ENCODE assay signal across 9 cellular contexts in genomic region chr1:203593723-203594122, GRCh38. TPM values are rescaled to one million over a fixed set of nuclear protein-coding genes. Genes with fewer than 3 reads are reported as not detected.
DNase-seq lines count a peak whose midpoint lies in the region; ATAC-seq, FAIRE-seq and TF ChIP-seq lines count a peak whose summit lies in the region.
"Had no signal": no experiment of that assay in that cellular context is flagged by ENCODE, and none has a peak within 500 bp of the region (broad histone marks: within the 10 kb centered on the region; RNA-seq: fewer than 3 reads in every experiment).

No MANE protein-coding gene starts in this region.

- H3K9me3 Mint-ChIP-seq in effector memory CD8-positive, alpha-beta T cell: no peaks in the 10 kb centered on the region

- no peaks in the 10 kb centered on the region for H3K27me3 ChIP-seq in A673 (replicated peaks; ENCODE audit: insufficient read depth, low read depth, low read length, poor library complexity)

- in situ Hi-C loops in KBM-7 (cut with MboI; ENCODE audit: low pct_unique_long_range_greater_than_20kb, low sequenced_read_pairs): no loop called here

- H3K36me3 ChIP-seq in A673 (ENCODE audit: insufficient read depth, low read length, poor library complexity, severe bottlenecking): no peaks in the 10 kb centered on the region

- no peak overlapping the region for H3K4me3 ChIP-seq in A673 (ENCODE audit: low read depth, low read length, poor library complexity, severe bottlenecking)

- H3K36me3 Mint-ChIP-seq in effector memory CD8-positive, alpha-beta T cell (ENCODE audit: insufficient read depth): peaks cover 6% of the 10 kb centered on the region

- no peak for FAIRE-seq in H54 (lab: Jason Lieb, UNC)
- FAIRE-seq: G401.6 had no signal

- no peaks in the 10 kb centered on the region for H3K9me3 ChIP-seq in A673 (ENCODE audit: low read depth, low read length, poor library complexity, severe bottlenecking)

- peaks cover 33% of the 10 kb centered on the region for H3K4me1 ChIP-seq in A673 (ENCODE audit: insufficient read depth, low read length, poor library complexity, severe bottlenecking)

- TF ChIP-seq POLR2A in H54 (IDR thresholded peaks at IDR 0.05; ENCODE audit: low read depth, low read length): no peak

- CTCF ChIA-PET in A673 (lab: Charles Lee): interaction anchor here (0.6 kb wide), 1 partner anchor 108 kb away, joined by 5 read pairs; no protein-coding TSS in a partner anchor

- intact Hi-C loops in A673 (cut with micrococcal nuclease; ENCODE audit: unreplicated experiment): no loop called here

- TF ChIP-seq CTCF in A673 (conservative IDR thresholded peaks at IDR 0.05; ENCODE audit: low read depth, low read length): peak; percentile 33; the same call in 1 of the 2 replicates

- H3K27ac ChIP-seq in A673 (ENCODE audit: low read depth, low read length, poor library complexity, severe bottlenecking): no peak overlapping the region

- H3K27ac Mint-ChIP-seq in effector memory CD8-positive, alpha-beta T cell: peak overlapping the region; percentile 63 to 80

- DNase-seq in A673 (ENCODE audit: low spot score): no peak
- DNase-seq in KBM-7: peak; percentile 50
- DNase-seq in activated CD4-positive, alpha-beta T cell treated with anti-CD3 and anti-CD28 coated beads for 1 hour: peak; percentile 52
- peak; percentile 60 to 66 (median 61) for DNase-seq in effector memory CD8-positive, alpha-beta T cell
- DNase-seq in stimulated activated CD4-positive, alpha-beta T cell treated with anti-CD3 and anti-CD28 coated beads, Interleukin-15, amount 100 ng/mL, for 1 hour (ENCODE audit: low read depth in 1 of 2, low spot score in 1 of 2): peak; percentile 26 to 39
- DNase-seq in H54 (ENCODE audit: insufficient read length, low spot score): no peak

- POLR2A ChIA-PET in A673 (lab: Charles Lee; ENCODE audit: low non-redundant PET): no interaction called here

- H3K4me1 Mint-ChIP-seq in effector memory CD8-positive, alpha-beta T cell (ENCODE audit: low read depth in 2 of 2): peaks cover 6 to 11% of the 10 kb centered on the region in 2 donors

- no TSS peak for BruUV-seq in A673 (replicated peaks; lab: Mats Ljungman, UMichigan)

- H3K27me3 Mint-ChIP-seq in effector memory CD8-positive, alpha-beta T cell: peaks cover 7 to 12% of the 10 kb centered on the region in 2 donors

- ATAC-seq in effector memory CD8-positive, alpha-beta T cell (replicated peaks): peak; percentile 86
- ATAC-seq in GM18907 (IDR thresholded peaks at IDR 0.05; ENCODE audit: unreplicated experiment): no peak
- ATAC-seq in HG02852 (IDR thresholded peaks at IDR 0.05; ENCODE audit: unreplicated experiment): no peak

- H3K4me3 Mint-ChIP-seq in effector memory CD8-positive, alpha-beta T cell: no peak overlapping the region

RNA-seq across cellular contexts. Expression of gene ATP2B4, which starts 32.9 kb away (rescaled TPM):
- total RNA-seq in A673 (2021): 16.1 and 19.5 TPM in 2 replicates

Comparison
In these comparisons a context has a peak if more than half of its experiments do, and no peak if none do; other contexts are left out.
1. DNase-seq: peak in KBM-7 (single experiment), activated CD4-positive, alpha-beta T cell treated with anti-CD3 and anti-CD28 coated beads for 1 hour (single experiment), effector memory CD8-positive, alpha-beta T cell (3 of 3) and stimulated activated CD4-positive, alpha-beta T cell treated with anti-CD3 and anti-CD28 coated beads, Interleukin-15, amount 100 ng/mL, for 1 hour (2 of 2); none in A673 (single experiment) and H54 (single experiment).